ENCODE assay signal across 12 cellular contexts in genomic region chr5:169302046-169302445, GRCh38. TPM values are rescaled to one million over a fixed set of nuclear protein-coding genes. Genes with fewer than 3 reads are reported as not detected.
DNase-seq lines count a peak whose midpoint lies in the region; ATAC-seq, FAIRE-seq and TF ChIP-seq lines count a peak whose summit lies in the region.
"Had no signal": no experiment of that assay in that cellular context is flagged by ENCODE, and none has a peak within 500 bp of the region (broad histone marks: within the 10 kb centered on the region; RNA-seq: fewer than 3 reads in every experiment).

No MANE protein-coding gene starts in this region.

- peaks cover 47% of the 10 kb centered on the region for H3K27me3 Mint-ChIP-seq in activated CD8-positive, alpha-beta T cell treated with anti-CD3 and anti-CD28 coated beads for 36 hours
- H3K27me3 Mint-ChIP-seq in activated CD8-positive, alpha-beta T cell treated with anti-CD3 and anti-CD28 coated beads, Interleukin-2, amount 10 ng/mL, durations not matched to agents 7 days and 5 days (ENCODE audit: low read depth): peaks cover 46% of the 10 kb centered on the region
- peaks cover 65% of the 10 kb centered on the region for H3K27me3 Mint-ChIP-seq in type B pancreatic cell

- H3K36me3 ChIP-seq in H1 (ENCODE audit: control insufficient read depth in 2 of 4, insufficient read depth in 4 of 4, low read length in 3 of 4) (no peaks in the 10 kb centered on the region), Peyer's patch (no peaks in the 10 kb centered on the region)
- H3K36me3 ChIP-seq: esophagus squamous epithelium had no signal

- intact Hi-C loops in activated CD8-positive, alpha-beta T cell treated with anti-CD3 and anti-CD28 coated beads for 36 hours (cut with micrococcal nuclease): loop anchor here (2.0 to 10.0 kb wide), 2 partner anchors 315 to 627 kb away; no protein-coding TSS in a partner anchor

- TF ChIP-seq RAD21 in H1 (IDR thresholded peaks at IDR 0.05 in 1 of 2, conservative IDR thresholded peaks at IDR 0.05 in 1 of 2; ENCODE audit: low read depth in 2 of 2, low read length in 2 of 2): no peak

- peaks cover 10% of the 10 kb centered on the region for H3K4me1 Mint-ChIP-seq in activated CD8-positive, alpha-beta T cell treated with anti-CD3 and anti-CD28 coated beads for 36 hours (ENCODE audit: low read depth)
- H3K4me1 Mint-ChIP-seq in activated CD8-positive, alpha-beta T cell treated with anti-CD3 and anti-CD28 coated beads, Interleukin-2, amount 10 ng/mL, durations not matched to agents 7 days and 5 days (ENCODE audit: low read depth): peaks cover 8% of the 10 kb centered on the region
- peaks cover 37% of the 10 kb centered on the region for H3K4me1 Mint-ChIP-seq in type B pancreatic cell (ENCODE audit: unreplicated experiment)

- H2BK15ac ChIP-seq in H1 (ENCODE audit: low read length): no peak overlapping the region

- H3K27me3 ChIP-seq in H1 (replicated peaks in 1 of 4; ENCODE audit: control insufficient read depth in 3 of 4, extremely low read depth in 1 of 4, insufficient read depth in 3 of 4, low read length in 3 of 4) (peaks cover 7 to 41% (median 32%) of the 10 kb centered on the region in 4 experiments), Peyer's patch (no peaks in the 10 kb centered on the region)

- H3K23ac ChIP-seq in H1 (ENCODE audit: insufficient read length): no peak overlapping the region

- H4K91ac ChIP-seq in H1 (replicated peaks; ENCODE audit: insufficient read length, low read length): no peak overlapping the region

- DNase-seq in activated CD8-positive, alpha-beta T cell treated with anti-CD3 and anti-CD28 coated beads for 36 hours: no peak
- DNase-seq in activated CD8-positive, alpha-beta T cell treated with anti-CD3 and anti-CD28 coated beads, Interleukin-2, amount 10 ng/mL, durations not matched to agents 7 days and 5 days: no peak
- DNase-seq in H1 (ENCODE audit: low read depth in 1 of 2, low spot score in 2 of 2) (no peak), type B pancreatic cell (ENCODE audit: extremely low spot score, unreplicated experiment) (no peak), GM20000 (ENCODE audit: low spot score) (no peak), iPS-NIHi11 (ENCODE audit: low spot score) (no peak), Peyer's patch (no peak)
- DNase-seq: activated CD4-positive, alpha-beta T cell treated with anti-CD3 and anti-CD28 coated beads for 1 hour; esophagus squamous epithelium had no signal

- H3K18ac ChIP-seq in H1 (ENCODE audit: extremely low read depth, low read length): no peak overlapping the region

- FAIRE-seq in H1 (lab: Jason Lieb, UNC): no peak

- H3K4ac ChIP-seq in H1 (replicated peaks; ENCODE audit: insufficient read length, low read depth, low read length): no peak overlapping the region

- TF ChIP-seq EP300 in H1 (IDR thresholded peaks at IDR 0.05; ENCODE audit: borderline replicate concordance in 1 of 2, low read depth in 2 of 2, low read length in 2 of 2): no peak

- H3K4me2 ChIP-seq in H1 (ENCODE audit: insufficient read depth in 1 of 2, low read depth in 2 of 2, low read length in 2 of 2): peak overlapping the region; percentile 77 to 87; a peak in 3 of 4 replicates

- TF ChIP-seq CTCF in activated CD8-positive, alpha-beta T cell treated with anti-CD3 and anti-CD28 coated beads for 36 hours (IDR thresholded peaks at IDR 0.05): no peak
- TF ChIP-seq CTCF in H1 (IDR thresholded peaks at IDR 0.05; ENCODE audit: control extremely low read depth in 1 of 3, insufficient read depth in 1 of 3, low read depth in 1 of 3, low read length in 3 of 3) (no peak), type B pancreatic cell (conservative IDR thresholded peaks at IDR 0.05) (no peak), GM20000 (IDR thresholded peaks at IDR 0.05; ENCODE audit: extremely low read depth, missing control alignments) (no peak), Peyer's patch (IDR thresholded peaks at IDR 0.05) (no peak)

- H3K56ac ChIP-seq in H1 (replicated peaks; ENCODE audit: insufficient read length, low read depth, low read length): no peak overlapping the region

- H2BK5ac ChIP-seq in H1 (ENCODE audit: low read depth, low read length): no peak overlapping the region

- no peak overlapping the region for H2AK5ac ChIP-seq in H1 (ENCODE audit: low read depth, low read length)

- H3K79me2 ChIP-seq in H1 (ENCODE audit: control insufficient read depth in 1 of 2, insufficient read depth in 2 of 2, low read length in 2 of 2): no peaks in the 10 kb centered on the region

- no peak overlapping the region for H2BK12ac ChIP-seq in H1 (ENCODE audit: low read depth, low read length)

- H4K5ac ChIP-seq in H1 (ENCODE audit: insufficient read length, low read depth, low read length): no peak overlapping the region

- no peaks in the 10 kb centered on the region for H4K20me1 ChIP-seq in H1 (replicated peaks in 1 of 2; ENCODE audit: control insufficient read depth in 1 of 2, insufficient read depth in 2 of 2, low read length in 2 of 2)

- H2BK20ac ChIP-seq in H1 (ENCODE audit: low read length): no peak overlapping the region

- no peak overlapping the region for H4K8ac ChIP-seq in H1 (ENCODE audit: extremely low read depth, insufficient read depth, low read length)

- no peak overlapping the region for H2AFZ ChIP-seq in H1 (ENCODE audit: low read length)

- no peak overlapping the region for H3K27ac Mint-ChIP-seq in activated CD8-positive, alpha-beta T cell treated with anti-CD3 and anti-CD28 coated beads for 36 hours
- no peak overlapping the region for H3K27ac Mint-ChIP-seq in activated CD8-positive, alpha-beta T cell treated with anti-CD3 and anti-CD28 coated beads, Interleukin-2, amount 10 ng/mL, durations not matched to agents 7 days and 5 days
- peak overlapping the region; percentile 39 for H3K27ac Mint-ChIP-seq in type B pancreatic cell

- WGBS in H1 (ENCODE audit: extremely low coverage in 1 of 2, insufficient coverage in 1 of 2, insufficient read length in 1 of 2, insufficient replicate concordance in 2 of 2, low coverage in 1 of 2, low lambda C conversion rate in 2 of 2, missing lambda C conversion rate in 1 of 2), 2 experiments: 69% methylated on average over 8 of the region's 8 CpGs; no CpG with 5 or more reads in 1 of the 2 experiments

- ATAC-seq in activated CD8-positive, alpha-beta T cell treated with anti-CD3 and anti-CD28 coated beads for 36 hours: peak; percentile 37
- ATAC-seq in activated CD8-positive, alpha-beta T cell treated with anti-CD3 and anti-CD28 coated beads, Interleukin-2, amount 10 ng/mL, durations not matched to agents 7 days and 5 days: no peak
- ATAC-seq in HG03175 (IDR thresholded peaks at IDR 0.05; ENCODE audit: unreplicated experiment): peak; percentile 26

- H3K79me1 ChIP-seq in H1 (ENCODE audit: low read depth, low read length): no peaks in the 10 kb centered on the region

- H3K23me2 ChIP-seq in H1 (ENCODE audit: low read depth, low read length): peaks cover 11% of the 10 kb centered on the region

- no peaks in the 10 kb centered on the region for H3K9me3 ChIP-seq in H1 (ENCODE audit: insufficient read depth in 2 of 2, low read depth in 1 of 2, low read length in 1 of 2)
- no peaks in the 10 kb centered on the region for H3K9me3 ChIP-seq in Peyer's patch
- H3K9me3 ChIP-seq: esophagus squamous epithelium, mucosa of descending colon had no signal

- H3K36me3 Mint-ChIP-seq in activated CD8-positive, alpha-beta T cell treated with anti-CD3 and anti-CD28 coated beads for 36 hours (ENCODE audit: low read depth): no peaks in the 10 kb centered on the region
- no peaks in the 10 kb centered on the region for H3K36me3 Mint-ChIP-seq in activated CD8-positive, alpha-beta T cell treated with anti-CD3 and anti-CD28 coated beads, Interleukin-2, amount 10 ng/mL, durations not matched to agents 7 days and 5 days (ENCODE audit: low read depth)
- peaks cover 4% of the 10 kb centered on the region for H3K36me3 Mint-ChIP-seq in type B pancreatic cell

- H3K4me1 ChIP-seq in H1 (replicated peaks in 1 of 4; ENCODE audit: control insufficient read depth in 3 of 4, insufficient read depth in 4 of 4, low read length in 3 of 4) (peaks cover 5 to 12% (median 7%) of the 10 kb centered on the region in 4 experiments; a peak in 6 of 7 replicates), Peyer's patch (peaks cover 0 to 4% (median 0%) of the 10 kb centered on the region in 4 donors)

- TF ChIP-seq POLR2A in H1 (IDR thresholded peaks at IDR 0.05; ENCODE audit: control extremely low read depth in 1 of 2, low read depth in 2 of 2, low read length in 2 of 2) (no peak), Peyer's patch (IDR thresholded peaks at IDR 0.05) (no peak)

- H3K9ac ChIP-seq in H1 (replicated peaks in 1 of 4; ENCODE audit: extremely low read depth in 1 of 4, low read depth in 3 of 4, low read length in 3 of 4): no peak overlapping the region

- H3K9me3 Mint-ChIP-seq in activated CD8-positive, alpha-beta T cell treated with anti-CD3 and anti-CD28 coated beads for 36 hours: no peaks in the 10 kb centered on the region
- H3K9me3 Mint-ChIP-seq in activated CD8-positive, alpha-beta T cell treated with anti-CD3 and anti-CD28 coated beads, Interleukin-2, amount 10 ng/mL, durations not matched to agents 7 days and 5 days (ENCODE audit: insufficient read depth): no peaks in the 10 kb centered on the region
- no peaks in the 10 kb centered on the region for H3K9me3 Mint-ChIP-seq in type B pancreatic cell

- peak overlapping the region in 2 of 4 experiments; percentile 34 to 69; a peak in 3 of 8 replicates for H3K4me3 ChIP-seq in H1 (ENCODE audit: extremely low read depth in 1 of 4, insufficient read depth in 2 of 4, low read depth in 3 of 4, low read length in 4 of 4)
- H3K4me3 ChIP-seq in Peyer's patch: no peak overlapping the region
- H3K4me3 ChIP-seq: mucosa of descending colon, SK-N-MC had no signal

- no peak overlapping the region for H3K4me3 Mint-ChIP-seq in activated CD8-positive, alpha-beta T cell treated with anti-CD3 and anti-CD28 coated beads for 36 hours
- H3K4me3 Mint-ChIP-seq in activated CD8-positive, alpha-beta T cell treated with anti-CD3 and anti-CD28 coated beads, Interleukin-2, amount 10 ng/mL, durations not matched to agents 7 days and 5 days: no peak overlapping the region
- H3K4me3 Mint-ChIP-seq in type B pancreatic cell: peak overlapping the region; percentile 89

- POLR2A ChIA-PET in activated CD8-positive, alpha-beta T cell treated with anti-CD3 and anti-CD28 coated beads for 36 hours (lab: Charles Lee): no interaction called here
- POLR2A ChIA-PET in activated CD8-positive, alpha-beta T cell treated with anti-CD3 and anti-CD28 coated beads, Interleukin-2, amount 10 ng/mL, durations not matched to agents 7 days and 5 days (lab: Charles Lee): no interaction called here
- POLR2A ChIA-PET in H1 (lab: Charles Lee; ENCODE audit: partially characterized antibody): no interaction called here

- CTCF ChIA-PET in activated CD8-positive, alpha-beta T cell treated with anti-CD3 and anti-CD28 coated beads for 36 hours (lab: Charles Lee): interaction anchor here (0.7 to 1.7 kb wide), 3 partner anchors 28 to 597 kb away, joined by 3 to 4 read pairs (median 3); no protein-coding TSS in a partner anchor
- CTCF ChIA-PET in activated CD8-positive, alpha-beta T cell treated with anti-CD3 and anti-CD28 coated beads, Interleukin-2, amount 10 ng/mL, durations not matched to agents 7 days and 5 days (lab: Charles Lee): interaction anchor here (0.6 to 1.3 kb wide), 3 partner anchors 31 to 315 kb away, joined by 3 read pairs; no protein-coding TSS in a partner anchor
- CTCF ChIA-PET in H1 (lab: Charles Lee; ENCODE audit: partially characterized antibody): interaction anchor here (0.6 to 5.2 kb wide), 36 partner anchors 9 to 611 kb away, joined by 3 to 33 read pairs (median 4); partner anchors contain the start of gene SPDL1

- H3K27ac ChIP-seq in H1 (ENCODE audit: low read depth, low read length) (no peak overlapping the region), Peyer's patch (no peak overlapping the region)
- H3K27ac ChIP-seq: SK-N-MC had no signal

- no peak overlapping the region for H3K14ac ChIP-seq in H1 (ENCODE audit: insufficient read length)

- no peak overlapping the region for H2BK120ac ChIP-seq in H1 (replicated peaks; ENCODE audit: low read depth, low read length)

RNA-seq across cellular contexts. Expression of gene SLIT3, which starts 1.1 kb away (rescaled TPM):
- total RNA-seq in activated CD8-positive, alpha-beta T cell treated with anti-CD3 and anti-CD28 coated beads for 36 hours: under 1 TPM; 0.69 to 0.74 TPM
- not detected for total RNA-seq in activated CD8-positive, alpha-beta T cell treated with anti-CD3 and anti-CD28 coated beads, Interleukin-2, amount 10 ng/mL, durations not matched to agents 7 days and 5 days
- 0.86 and 1.1 TPM in 2 replicates for total RNA-seq in H1 (2021; fragmentation: NEBNext Ultra II Directional; extraction: Animal tissue kit (Norgen Biotek cat#: 25700))
- 1.2 and 2.0 TPM in 2 replicates for polyA plus RNA-seq in H1 (2011; rRNA removed)
- polyA plus RNA-seq in H1 (2011; cell fraction: cytosol; rRNA removed): 0.84 TPM
- 1.8 TPM for polyA plus RNA-seq in H1 (2011; cell fraction: nucleus; rRNA removed)
- polyA plus RNA-seq in H1 (2012, experiment 1 of 2): 0.98 to 1.5 TPM (median 1.2 TPM) in 4 replicates
- 0.45 TPM for polyA plus RNA-seq in H1 (2012, experiment 2 of 2)
- polyA plus RNA-seq in H1 (2013, experiment 1 of 2): 1.0 TPM
- 0.83 TPM for polyA plus RNA-seq in H1 (2013, experiment 2 of 2)
- 1.9 and 2.0 TPM in 2 replicates for polyA minus RNA-seq in H1 (2011; rRNA and poly(A)+ RNA removed)
- 1.0 TPM for polyA minus RNA-seq in H1 (2011; cell fraction: cytosol; rRNA and poly(A)+ RNA removed)
- polyA minus RNA-seq in H1 (2011; cell fraction: nucleus; rRNA and poly(A)+ RNA removed): 3.8 TPM
- 17.0 and 56.6 TPM in 2 replicates for total RNA-seq in type B pancreatic cell (ENCODE audit: low replicate concordance)
- 10 to 100 TPM in 2 of 4 donors, 1 to 10 TPM in 2; 6.8 to 23.1 (median 13.3) TPM for total RNA-seq in Peyer's patch
